Comparison of ENCODE assay signal across 22 cellular contexts in the genomic region with DNA sequence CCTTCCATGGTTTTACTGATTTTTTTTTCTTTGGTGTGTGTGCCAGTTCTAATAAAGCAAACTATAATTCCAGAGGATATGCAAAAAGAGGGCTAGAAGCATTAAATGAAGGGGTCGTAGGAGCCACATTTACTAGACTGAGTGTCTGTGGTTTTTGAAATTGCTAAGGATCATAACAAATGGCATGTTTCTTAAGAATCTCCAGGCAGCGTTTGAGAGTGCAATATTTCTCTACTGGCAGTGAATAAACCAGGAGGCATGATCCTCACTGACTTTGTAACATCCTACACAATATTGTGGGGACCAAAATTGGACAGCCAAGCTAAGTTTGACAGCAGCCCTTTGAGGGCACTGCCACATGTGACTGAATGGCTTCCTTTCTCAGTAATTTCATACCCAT.
"Had no signal": no experiment of that assay in that cellular context is flagged by ENCODE, and none has a peak within 500 bp of the region (broad histone marks: within the 10 kb centered on the region; RNA-seq: fewer than 3 reads in every experiment).

No MANE protein-coding gene starts in this region.

- H3K4me1 ChIP-seq: colonic mucosa, esophagus muscularis mucosa, lower lobe of right lung, parathyroid adenoma, right lobe of liver, stomach, thyroid gland had no signal

- H3K4me3 ChIP-seq: colonic mucosa, esophagus muscularis mucosa, heart right ventricle, lower lobe of right lung, right lobe of liver, stomach, thyroid gland had no signal

- H3K79me2 ChIP-seq: parathyroid adenoma had no signal

- ATAC-seq: heart right ventricle; left ventricle myocardium superior; lower lobe of right lung; natural killer cell; right lobe of liver; stimulated activated effector memory CD8-positive, alpha-beta T cell treated with anti-CD3 and anti-CD28 coated beads, Interleukin-12 subunit alpha, Interleukin-12 subunit beta, amount 100 ng/mL, for 72 hours had no signal

- H3K27ac Mint-ChIP-seq: natural killer cell; progenitor cell of endocrine pancreas; stimulated activated effector memory CD8-positive, alpha-beta T cell treated with anti-CD3 and anti-CD28 coated beads, Interleukin-12 subunit alpha, Interleukin-12 subunit beta, amount 100 ng/mL, for 72 hours had no signal

- H3K27ac ChIP-seq: colonic mucosa, esophagus muscularis mucosa, heart right ventricle, lower lobe of right lung, parathyroid adenoma, right lobe of liver, stomach, thyroid gland had no signal

- H3K9me3 ChIP-seq: colonic mucosa, esophagus muscularis mucosa, heart right ventricle, lower lobe of right lung, right lobe of liver, stomach, thyroid gland had no signal

- DNase-seq: colonic mucosa; dermis blood vessel endothelial cell; effector memory CD4-positive, alpha-beta T cell; foreskin melanocyte; glutamatergic neuron; heart right ventricle; hippocampal formation; left ventricle myocardium superior; lower lobe of right lung; natural killer cell; occipital lobe; right lobe of liver; stimulated activated CD4-positive, alpha-beta T cell treated with anti-CD3 and anti-CD28 coated beads, Interleukin-2, amount 100 ng/mL, for 24 hours; stimulated activated CD4-positive, alpha-beta T cell treated with anti-CD3 and anti-CD28 coated beads, Interleukin-4, amount 100 ng/mL, for 24 hours; stimulated activated naive CD4-positive, alpha-beta T cell treated with Interleukin-2 at 50 U/mL for 16 hours; stomach; thyroid gland; trophoblast cell had no signal

- H3K9me3 Mint-ChIP-seq: stimulated activated effector memory CD8-positive, alpha-beta T cell treated with anti-CD3 and anti-CD28 coated beads, Interleukin-12 subunit alpha, Interleukin-12 subunit beta, amount 100 ng/mL, for 72 hours had no signal

- H3K36me3 Mint-ChIP-seq: natural killer cell; stimulated activated effector memory CD8-positive, alpha-beta T cell treated with anti-CD3 and anti-CD28 coated beads, Interleukin-12 subunit alpha, Interleukin-12 subunit beta, amount 100 ng/mL, for 72 hours had no signal

- H3K27me3 Mint-ChIP-seq: progenitor cell of endocrine pancreas had no signal

- H2AFZ ChIP-seq: parathyroid adenoma had no signal

- H3K4me3 Mint-ChIP-seq: natural killer cell; stimulated activated effector memory CD8-positive, alpha-beta T cell treated with anti-CD3 and anti-CD28 coated beads, Interleukin-12 subunit alpha, Interleukin-12 subunit beta, amount 100 ng/mL, for 72 hours had no signal

- H3K9ac ChIP-seq: parathyroid adenoma had no signal

- H3K36me3 ChIP-seq: colonic mucosa, esophagus muscularis mucosa, heart right ventricle, lower lobe of right lung, right lobe of liver, stomach, thyroid gland had no signal

- H3K4me1 Mint-ChIP-seq: natural killer cell; stimulated activated effector memory CD8-positive, alpha-beta T cell treated with anti-CD3 and anti-CD28 coated beads, Interleukin-12 subunit alpha, Interleukin-12 subunit beta, amount 100 ng/mL, for 72 hours had no signal

- H3K27me3 ChIP-seq: colonic mucosa, esophagus muscularis mucosa, heart right ventricle, right lobe of liver, stomach, thyroid gland had no signal
